Comparison of ENCODE assay signal across 13 cellular contexts in the genomic region with DNA sequence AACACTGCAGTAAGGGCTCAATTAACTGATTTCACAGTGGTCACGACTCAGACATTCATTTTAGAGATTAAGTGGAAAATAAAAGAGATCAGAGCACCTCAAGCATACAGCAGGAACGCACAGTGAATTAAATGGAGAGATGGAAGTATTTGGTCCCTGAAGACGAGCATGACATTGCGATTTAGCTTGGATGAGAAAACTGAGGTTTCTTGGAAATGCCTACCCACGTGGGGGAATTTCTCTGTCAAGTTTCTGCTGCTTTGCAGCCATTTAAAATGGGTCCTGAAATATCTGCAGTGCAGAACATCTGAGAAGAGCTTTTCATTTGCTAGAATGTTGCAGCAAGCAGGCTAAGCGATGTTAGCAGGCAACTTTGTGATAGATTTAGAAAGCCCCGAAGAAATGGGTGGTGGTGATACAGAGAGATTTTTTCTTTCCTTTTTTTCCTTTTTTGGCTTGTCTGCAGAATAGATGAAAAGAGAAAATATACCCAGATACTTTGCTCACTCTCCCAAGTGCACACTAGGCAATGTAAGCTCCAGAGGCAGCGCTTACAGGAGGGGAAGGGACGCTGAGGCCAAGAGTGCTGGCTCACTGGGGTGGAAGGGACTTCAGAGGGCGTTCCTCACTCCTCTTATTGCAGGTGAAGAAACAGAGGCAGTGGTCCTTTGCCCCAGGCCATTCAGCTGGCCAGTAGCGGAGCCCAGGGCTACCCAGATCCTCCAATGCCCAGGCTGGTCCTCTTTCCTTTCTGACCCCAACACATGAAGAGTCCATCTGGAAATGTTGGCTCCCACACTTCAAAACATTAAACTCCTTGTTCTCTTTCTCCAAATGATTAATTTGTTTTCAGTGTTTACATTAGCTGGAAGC.
DNase-seq lines count a peak whose midpoint lies in the region; ATAC-seq, FAIRE-seq and TF ChIP-seq lines count a peak whose summit lies in the region.
"Had no signal": no experiment of that assay in that cellular context is flagged by ENCODE, and none has a peak within 500 bp of the region (broad histone marks: within the 10 kb centered on the region; RNA-seq: fewer than 3 reads in every experiment).

No MANE protein-coding gene starts in this region.

- no peak overlapping the region for H3K4me3 ChIP-seq in A549
- H3K4me3 ChIP-seq in RWPE2 (ENCODE audit: severe bottlenecking), result no peak overlapping the region
- no peak overlapping the region for H3K4me3 ChIP-seq in esophagus (ENCODE audit: low read depth in 1 of 2, low read length in 2 of 2)
- peak overlapping the region; percentile 4 for H3K4me3 ChIP-seq in osteoblast (ENCODE audit: insufficient read depth, low read length)
- H3K4me3 ChIP-seq in trophoblast cell (ENCODE audit: low read depth, low read length), result no peak overlapping the region

- POLR2A ChIA-PET in A549 (lab: Yijun Ruan, JAX), result no interaction called here
- POLR2A ChIA-PET in CD4-positive, alpha-beta T cell (lab: Charles Lee), result no interaction called here

- no peak for FAIRE-seq in A549 (lab: Jason Lieb, UNC)

- no peaks in the 10 kb centered on the region for H3K79me1 ChIP-seq in trophoblast cell (ENCODE audit: low read length)

- no peaks in the 10 kb centered on the region for H4K20me1 ChIP-seq in osteoblast (ENCODE audit: insufficient read depth, low read length)

- no peaks in the 10 kb centered on the region for H3K4me1 Mint-ChIP-seq in CD4-positive, alpha-beta T cell (ENCODE audit: low read depth)

- TF ChIP-seq EP300 in A549 (IDR thresholded peaks at IDR 0.05), result no peak

- H3K18ac ChIP-seq in trophoblast cell (ENCODE audit: low read length), result no peak overlapping the region

- CTCF ChIA-PET in A549 (lab: Yijun Ruan, JAX), result interaction anchor here (0.7 to 1.5 kb wide), 3 partner anchors 11 to 94 kb away, joined by 3 to 6 read pairs (median 5); no protein-coding TSS in a partner anchor
- CTCF ChIA-PET in CD4-positive, alpha-beta T cell (lab: Charles Lee), result no interaction called here

- TF ChIP-seq RAD21 in A549 (conservative IDR thresholded peaks at IDR 0.05 in 1 of 2, IDR thresholded peaks at IDR 0.05 in 1 of 2), result no peak

- no peak overlapping the region for H3K4me3 Mint-ChIP-seq in CD4-positive, alpha-beta T cell

- H3K36me3 ChIP-seq in RWPE2 (ENCODE audit: low read depth), result no peaks in the 10 kb centered on the region
- no peaks in the 10 kb centered on the region for H3K36me3 ChIP-seq in esophagus (ENCODE audit: control insufficient read depth in 2 of 2, insufficient read depth in 2 of 2, low read length in 1 of 2)
- no peaks in the 10 kb centered on the region for H3K36me3 ChIP-seq in osteoblast (ENCODE audit: insufficient read depth, low read length)
- H3K36me3 ChIP-seq in trophoblast cell (ENCODE audit: control insufficient read depth in 1 of 2, insufficient read depth in 2 of 2, low read length in 2 of 2), result no peaks in the 10 kb centered on the region

- no peak overlapping the region for H3K9ac ChIP-seq in trophoblast cell (ENCODE audit: low read length)

- H2AFZ ChIP-seq in osteoblast (ENCODE audit: low read length), result peak overlapping the region; percentile 12
- H2AFZ ChIP-seq in trophoblast cell (ENCODE audit: insufficient read depth, low read length, poor library complexity), result no peak overlapping the region

- H2BK12ac ChIP-seq in trophoblast cell (ENCODE audit: low read length), result no peak overlapping the region

- H3K27me3 ChIP-seq in RWPE2 (ENCODE audit: insufficient read depth, poor library complexity, severe bottlenecking), result no peaks in the 10 kb centered on the region
- no peaks in the 10 kb centered on the region for H3K27me3 ChIP-seq in esophagus (ENCODE audit: control insufficient read depth in 1 of 2, insufficient read depth in 2 of 2, low read length in 2 of 2)
- peaks cover 32% of the 10 kb centered on the region for H3K27me3 ChIP-seq in osteoblast (ENCODE audit: insufficient read depth, low read length)
- H3K27me3 ChIP-seq in CD4-positive, alpha-beta T cell (ENCODE audit: control insufficient read depth, insufficient read depth, low read length), result no peaks in the 10 kb centered on the region
- no peaks in the 10 kb centered on the region for H3K27me3 ChIP-seq in trophoblast cell (ENCODE audit: insufficient read depth, low read length)

- peaks cover 22% of the 10 kb centered on the region for H3K27me3 Mint-ChIP-seq in CD4-positive, alpha-beta T cell

- no peak overlapping the region for H3K27ac Mint-ChIP-seq in CD4-positive, alpha-beta T cell

- H4K8ac ChIP-seq in trophoblast cell (ENCODE audit: low read depth, low read length), result no peak overlapping the region

- H3K4me2 ChIP-seq in A549 (peak overlapping the region; percentile 48), osteoblast (ENCODE audit: insufficient read depth, low read length) (peak overlapping the region; percentile 25), trophoblast cell (ENCODE audit: low read length) (no peak overlapping the region)

- H3K14ac ChIP-seq in trophoblast cell (ENCODE audit: low read length), result no peak overlapping the region

- H3K9me3 ChIP-seq in A549, result no peaks in the 10 kb centered on the region
- no peaks in the 10 kb centered on the region for H3K9me3 ChIP-seq in RWPE2 (ENCODE audit: severe bottlenecking)
- peaks cover 0 to 3% of the 10 kb centered on the region in 2 donors for H3K9me3 ChIP-seq in esophagus (ENCODE audit: control insufficient read depth in 2 of 2, insufficient read depth in 1 of 2, low read depth in 1 of 2, low read length in 1 of 2)
- H3K9me3 ChIP-seq in osteoblast (ENCODE audit: low read depth, low read length), result no peaks in the 10 kb centered on the region
- H3K9me3 ChIP-seq in CD4-positive, alpha-beta T cell (ENCODE audit: control insufficient read depth, low read length), result no peaks in the 10 kb centered on the region
- H3K9me3 ChIP-seq in trophoblast cell (ENCODE audit: insufficient read depth, low read depth, low read length), result peaks cover 4% of the 10 kb centered on the region

- WGBS in A549 (ENCODE audit: missing lambda C conversion rate), result 76% methylated on average over 10 of the region's 11 CpGs
- WGBS in esophagus, 2 donors, result 39 to 49% methylated on average over 11 of the region's 11 CpGs
- WGBS in trophoblast cell (ENCODE audit: extremely low coverage, insufficient coverage, insufficient read length), result no CpG with 5 or more reads among the region's 11 CpGs

- no peak overlapping the region for H4K91ac ChIP-seq in trophoblast cell (ENCODE audit: low read depth, low read length)

- H3K79me2 ChIP-seq in osteoblast (ENCODE audit: insufficient read depth, low read length) (no peaks in the 10 kb centered on the region), trophoblast cell (ENCODE audit: control insufficient read depth, insufficient read depth, low read length, poor library complexity) (no peaks in the 10 kb centered on the region)

- no peak overlapping the region for H2BK120ac ChIP-seq in trophoblast cell (ENCODE audit: insufficient read depth, low read length, poor library complexity)

- H4K12ac ChIP-seq in trophoblast cell (ENCODE audit: low read depth, low read length), result no peak overlapping the region

- H2AK5ac ChIP-seq in trophoblast cell (ENCODE audit: low read length), result no peak overlapping the region

- no peak overlapping the region for H3K4ac ChIP-seq in trophoblast cell (ENCODE audit: low read depth, low read length)

- ATAC-seq in A549 (peak; percentile 8 to 44; a peak in 3 of 6 replicates), RWPE2 (ENCODE audit: low read depth) (no peak; the same call in 2 of the 3 replicates), HG03520 (IDR thresholded peaks at IDR 0.05; ENCODE audit: unreplicated experiment) (no peak), HG02885 (IDR thresholded peaks at IDR 0.05; ENCODE audit: poor library complexity, unreplicated experiment) (no peak)
- ATAC-seq in CD4-positive, alpha-beta T cell (ENCODE audit: poor library complexity), result no peak

- H3K27ac ChIP-seq in A549 (peak overlapping the region; percentile 75 to 79), RWPE2 (ENCODE audit: poor library complexity, severe bottlenecking) (peak overlapping the region; percentile 12), esophagus (ENCODE audit: low read depth in 2 of 2, low read length in 1 of 2) (peak overlapping the region; percentile 58 to 77), osteoblast (ENCODE audit: low read depth, low read length) (no peak overlapping the region), trophoblast cell (ENCODE audit: low read depth, low read length) (no peak overlapping the region)
- H3K27ac ChIP-seq in CD4-positive, alpha-beta T cell (ENCODE audit: low read depth, low read length), result no peak overlapping the region

- no peak for DNase-seq in A549 (ENCODE audit: low read depth in 1 of 2, low spot score in 1 of 2)
- no peak for DNase-seq in RWPE2 (ENCODE audit: low spot score)
- DNase-seq in osteoblast (ENCODE audit: insufficient read length, low spot score, missing footprints), result no peak
- DNase-seq in CD4-positive, alpha-beta T cell, result no peak
- DNase-seq in trophoblast cell, result no peak
- DNase-seq: activated effector memory CD4-positive, alpha-beta T cell treated with anti-CD3 and anti-CD28 coated beads, Interleukin-2, amount 50 U/mL, for 16 hours; effector CD4-positive, alpha-beta T cell; GDM1; NCI-H146; substantia nigra had no signal

- no peak overlapping the region for H3K23ac ChIP-seq in trophoblast cell (ENCODE audit: low read length)

- H3K4me1 ChIP-seq in A549, result peaks cover 24% of the 10 kb centered on the region
- H3K4me1 ChIP-seq in RWPE2 (ENCODE audit: insufficient read depth, poor library complexity, severe bottlenecking), result peaks cover 15% of the 10 kb centered on the region
- peaks cover 2 to 5% of the 10 kb centered on the region in 2 donors for H3K4me1 ChIP-seq in esophagus (ENCODE audit: control insufficient read depth in 2 of 2, insufficient read depth in 2 of 2, low read length in 1 of 2)
- peaks cover 15% of the 10 kb centered on the region for H3K4me1 ChIP-seq in osteoblast (ENCODE audit: insufficient read depth, low read length)
- H3K4me1 ChIP-seq in trophoblast cell (ENCODE audit: control insufficient read depth in 1 of 2, insufficient read depth in 2 of 2, low read length in 2 of 2), result no peaks in the 10 kb centered on the region

- TF ChIP-seq CTCF in A549 (IDR thresholded peaks at IDR 0.05) (no peak), RWPE2 (IDR thresholded peaks at IDR 0.05; ENCODE audit: poor library complexity, severe bottlenecking) (no peak), osteoblast (IDR thresholded peaks at IDR 0.05; ENCODE audit: extremely low read depth, low read depth, low read length) (no peak)
- TF ChIP-seq CTCF in CD4-positive, alpha-beta T cell (IDR thresholded peaks at IDR 0.05), result no peak

- no peak for TF ChIP-seq POLR2A in A549 (IDR thresholded peaks at IDR 0.05; ENCODE audit: low read length)

- no peaks in the 10 kb centered on the region for H3K9me3 Mint-ChIP-seq in CD4-positive, alpha-beta T cell

- H3K36me3 Mint-ChIP-seq in CD4-positive, alpha-beta T cell (ENCODE audit: low read depth), result no peaks in the 10 kb centered on the region

- no peak overlapping the region for H2BK5ac ChIP-seq in trophoblast cell (ENCODE audit: low read depth, low read length, poor library complexity)

- intact Hi-C loops in CD4-positive, alpha-beta T cell (cut with DNase I, micrococcal nuclease), result no loop called here

TF ChIP-seq in A549, 52 proteins besides CTCF, POLR2A, EP300 and RAD21 (continues in another document):
- peak; percentile 13 for TF ChIP-seq MAFK (IDR thresholded peaks at IDR 0.05; ENCODE audit: partially characterized antibody)
- TF ChIP-seq HOXB5 (CRISPR knock-in tag; IDR thresholded peaks at IDR 0.05), result no peak
- TF ChIP-seq ESRRA (IDR thresholded peaks at IDR 0.05; ENCODE audit: borderline replicate concordance, low read length), result no peak

Comparison
In these comparisons a context has a peak if more than half of its experiments do, and no peak if none do; other contexts are left out.
1. ATAC-seq: peak in A549 (2 of 2); none in RWPE2 (single experiment), HG03520 (single experiment), HG02885 (single experiment) and CD4-positive, alpha-beta T cell (single experiment).
2. H3K27ac ChIP-seq: peak in A549 (2 of 2), RWPE2 (single experiment) and esophagus (2 of 2); none in osteoblast (single experiment), CD4-positive, alpha-beta T cell (single experiment) and trophoblast cell (single experiment).